ENCODE assay signal across 16 cellular contexts in genomic region chr9:79408617-79409016, GRCh38.
DNase-seq lines count a peak whose midpoint lies in the region; ATAC-seq and TF ChIP-seq lines count a peak whose summit lies in the region.
"Had no signal": no experiment of that assay in that cellular context is flagged by ENCODE, and none has a peak within 500 bp of the region (broad histone marks: within the 10 kb centered on the region; RNA-seq: fewer than 3 reads in every experiment).

No MANE protein-coding gene starts in this region.

- POLR2A ChIA-PET in OCI-LY7 (lab: Charles Lee), result no interaction called here

- H3K79me2 ChIP-seq in OCI-LY7 (ENCODE audit: insufficient read depth, low read depth, low read length), result no peaks in the 10 kb centered on the region

- DNase-seq in myocyte (ENCODE audit: low read depth), result peak; percentile 84
- no peak for DNase-seq in thyroid gland
- no peak for DNase-seq in OCI-LY7 (ENCODE audit: low spot score)
- no peak for DNase-seq in anterior cingulate cortex (lab: John Stamatoyannopoulos, UW)
- DNase-seq: activated CD4-positive, alpha-beta memory T cell treated with anti-CD3 and anti-CD28 coated beads, Interleukin-2, amount 10 ng/mL, durations not matched to agents 7 days and 5 days; activated effector memory CD4-positive, alpha-beta T cell treated with Interleukin-2 at 50 U/mL for 16 hours; CD4-positive, CD25-positive, alpha-beta regulatory T cell; immature natural killer cell; NCI-H187 treated with DMSO at 0.1 percent for 48 hours; occipital lobe; small intestine had no signal

- no peak overlapping the region for H3K4me3 ChIP-seq in thyroid gland (replicated peaks in 1 of 3)
- no peak overlapping the region for H3K4me3 ChIP-seq in OCI-LY7 (ENCODE audit: low read depth, low read length, poor library complexity, severe bottlenecking)

- no peaks in the 10 kb centered on the region for H3K27me3 ChIP-seq in thyroid gland

- ATAC-seq in GM18511 (IDR thresholded peaks at IDR 0.05; ENCODE audit: unreplicated experiment) (peak; percentile 79), HG02759 (IDR thresholded peaks at IDR 0.05; ENCODE audit: unreplicated experiment) (peak; percentile 83), HG03558 (IDR thresholded peaks at IDR 0.05; ENCODE audit: extremely low read depth, unreplicated experiment) (peak; percentile 54), GM21723 (IDR thresholded peaks at IDR 0.05; ENCODE audit: unreplicated experiment) (no peak)

- WGBS in thyroid gland, 2 donors, result 84 to 88% methylated on average over 3 of the region's 3 CpGs

- no peak overlapping the region for H3K27ac ChIP-seq in thyroid gland
- no peak overlapping the region for H3K27ac ChIP-seq in OCI-LY7 (ENCODE audit: low read depth, low read length, poor library complexity, severe bottlenecking)
- H3K27ac ChIP-seq: KMS-11 had no signal

- no peak for TF ChIP-seq CTCF in thyroid gland (IDR thresholded peaks at IDR 0.05)
- TF ChIP-seq CTCF in OCI-LY7 (conservative IDR thresholded peaks at IDR 0.05; ENCODE audit: low read length), result no peak

- H3K9me2 ChIP-seq in OCI-LY7 (ENCODE audit: insufficient read depth, low read length), result no peaks in the 10 kb centered on the region

- BruUV-seq in OCI-LY7 (replicated peaks; lab: Mats Ljungman, UMichigan), result no TSS peak

- no peaks in the 10 kb centered on the region for H4K20me1 ChIP-seq in OCI-LY7 (ENCODE audit: insufficient read depth, low read length)

- no peaks in the 10 kb centered on the region for H3K9me3 ChIP-seq in thyroid gland
- no peaks in the 10 kb centered on the region for H3K9me3 ChIP-seq in OCI-LY7 (ENCODE audit: low read length)

- intact Hi-C loops in thyroid gland (cut with DNase I) (no loop called here), OCI-LY7 (cut with micrococcal nuclease; ENCODE audit: unreplicated experiment) (no loop called here)

- H2AFZ ChIP-seq in OCI-LY7 (ENCODE audit: low read length), result no peak overlapping the region

- TF ChIP-seq POLR2A in thyroid gland (IDR thresholded peaks at IDR 0.05), result no peak

- H3K36me3 ChIP-seq in thyroid gland (no peaks in the 10 kb centered on the region), OCI-LY7 (ENCODE audit: insufficient read depth, low read length) (no peaks in the 10 kb centered on the region)

- H3K4me1 ChIP-seq in thyroid gland (no peaks in the 10 kb centered on the region), OCI-LY7 (ENCODE audit: insufficient read depth, low read length, poor library complexity, severe bottlenecking) (no peaks in the 10 kb centered on the region)

- CTCF ChIA-PET in OCI-LY7 (lab: Charles Lee; ENCODE audit: unreplicated experiment), result no interaction called here

- H3K4me2 ChIP-seq in OCI-LY7 (ENCODE audit: low read length), result no peak overlapping the region
- H3K4me2 ChIP-seq: KMS-11 had no signal
